In genomic region chr11:18780329-18780728, GRCh38 we compare ENCODE assay signal across 1 cellular context.
TF ChIP-seq lines count a peak whose summit lies in the region.

No MANE protein-coding gene starts in this region.

TF ChIP-seq in H1, 55 proteins besides CTCF, POLR2A, EP300 and RAD21:
- TF ChIP-seq TAF1 (IDR thresholded peaks at IDR 0.05; ENCODE audit: low read depth, low read length) (no peak), SUZ12 (IDR thresholded peaks at IDR 0.05; ENCODE audit: low read length) (no peak), KDM4A (IDR thresholded peaks at IDR 0.05; ENCODE audit: low read depth, low read length, severe bottlenecking) (no peak), GABPA (IDR thresholded peaks at IDR 0.05; ENCODE audit: borderline replicate concordance, insufficient read depth, low read length) (no peak), CREB1 (IDR thresholded peaks at IDR 0.05) (no peak), TEAD4 (IDR thresholded peaks at IDR 0.05; ENCODE audit: low read depth, low read length) (no peak), KDM1A (IDR thresholded peaks at IDR 0.05; ENCODE audit: borderline replicate concordance, low read length) (no peak), SIX5 (IDR thresholded peaks at IDR 0.05; ENCODE audit: low read depth, low read length) (no peak)
- TF ChIP-seq, protein P1, sequence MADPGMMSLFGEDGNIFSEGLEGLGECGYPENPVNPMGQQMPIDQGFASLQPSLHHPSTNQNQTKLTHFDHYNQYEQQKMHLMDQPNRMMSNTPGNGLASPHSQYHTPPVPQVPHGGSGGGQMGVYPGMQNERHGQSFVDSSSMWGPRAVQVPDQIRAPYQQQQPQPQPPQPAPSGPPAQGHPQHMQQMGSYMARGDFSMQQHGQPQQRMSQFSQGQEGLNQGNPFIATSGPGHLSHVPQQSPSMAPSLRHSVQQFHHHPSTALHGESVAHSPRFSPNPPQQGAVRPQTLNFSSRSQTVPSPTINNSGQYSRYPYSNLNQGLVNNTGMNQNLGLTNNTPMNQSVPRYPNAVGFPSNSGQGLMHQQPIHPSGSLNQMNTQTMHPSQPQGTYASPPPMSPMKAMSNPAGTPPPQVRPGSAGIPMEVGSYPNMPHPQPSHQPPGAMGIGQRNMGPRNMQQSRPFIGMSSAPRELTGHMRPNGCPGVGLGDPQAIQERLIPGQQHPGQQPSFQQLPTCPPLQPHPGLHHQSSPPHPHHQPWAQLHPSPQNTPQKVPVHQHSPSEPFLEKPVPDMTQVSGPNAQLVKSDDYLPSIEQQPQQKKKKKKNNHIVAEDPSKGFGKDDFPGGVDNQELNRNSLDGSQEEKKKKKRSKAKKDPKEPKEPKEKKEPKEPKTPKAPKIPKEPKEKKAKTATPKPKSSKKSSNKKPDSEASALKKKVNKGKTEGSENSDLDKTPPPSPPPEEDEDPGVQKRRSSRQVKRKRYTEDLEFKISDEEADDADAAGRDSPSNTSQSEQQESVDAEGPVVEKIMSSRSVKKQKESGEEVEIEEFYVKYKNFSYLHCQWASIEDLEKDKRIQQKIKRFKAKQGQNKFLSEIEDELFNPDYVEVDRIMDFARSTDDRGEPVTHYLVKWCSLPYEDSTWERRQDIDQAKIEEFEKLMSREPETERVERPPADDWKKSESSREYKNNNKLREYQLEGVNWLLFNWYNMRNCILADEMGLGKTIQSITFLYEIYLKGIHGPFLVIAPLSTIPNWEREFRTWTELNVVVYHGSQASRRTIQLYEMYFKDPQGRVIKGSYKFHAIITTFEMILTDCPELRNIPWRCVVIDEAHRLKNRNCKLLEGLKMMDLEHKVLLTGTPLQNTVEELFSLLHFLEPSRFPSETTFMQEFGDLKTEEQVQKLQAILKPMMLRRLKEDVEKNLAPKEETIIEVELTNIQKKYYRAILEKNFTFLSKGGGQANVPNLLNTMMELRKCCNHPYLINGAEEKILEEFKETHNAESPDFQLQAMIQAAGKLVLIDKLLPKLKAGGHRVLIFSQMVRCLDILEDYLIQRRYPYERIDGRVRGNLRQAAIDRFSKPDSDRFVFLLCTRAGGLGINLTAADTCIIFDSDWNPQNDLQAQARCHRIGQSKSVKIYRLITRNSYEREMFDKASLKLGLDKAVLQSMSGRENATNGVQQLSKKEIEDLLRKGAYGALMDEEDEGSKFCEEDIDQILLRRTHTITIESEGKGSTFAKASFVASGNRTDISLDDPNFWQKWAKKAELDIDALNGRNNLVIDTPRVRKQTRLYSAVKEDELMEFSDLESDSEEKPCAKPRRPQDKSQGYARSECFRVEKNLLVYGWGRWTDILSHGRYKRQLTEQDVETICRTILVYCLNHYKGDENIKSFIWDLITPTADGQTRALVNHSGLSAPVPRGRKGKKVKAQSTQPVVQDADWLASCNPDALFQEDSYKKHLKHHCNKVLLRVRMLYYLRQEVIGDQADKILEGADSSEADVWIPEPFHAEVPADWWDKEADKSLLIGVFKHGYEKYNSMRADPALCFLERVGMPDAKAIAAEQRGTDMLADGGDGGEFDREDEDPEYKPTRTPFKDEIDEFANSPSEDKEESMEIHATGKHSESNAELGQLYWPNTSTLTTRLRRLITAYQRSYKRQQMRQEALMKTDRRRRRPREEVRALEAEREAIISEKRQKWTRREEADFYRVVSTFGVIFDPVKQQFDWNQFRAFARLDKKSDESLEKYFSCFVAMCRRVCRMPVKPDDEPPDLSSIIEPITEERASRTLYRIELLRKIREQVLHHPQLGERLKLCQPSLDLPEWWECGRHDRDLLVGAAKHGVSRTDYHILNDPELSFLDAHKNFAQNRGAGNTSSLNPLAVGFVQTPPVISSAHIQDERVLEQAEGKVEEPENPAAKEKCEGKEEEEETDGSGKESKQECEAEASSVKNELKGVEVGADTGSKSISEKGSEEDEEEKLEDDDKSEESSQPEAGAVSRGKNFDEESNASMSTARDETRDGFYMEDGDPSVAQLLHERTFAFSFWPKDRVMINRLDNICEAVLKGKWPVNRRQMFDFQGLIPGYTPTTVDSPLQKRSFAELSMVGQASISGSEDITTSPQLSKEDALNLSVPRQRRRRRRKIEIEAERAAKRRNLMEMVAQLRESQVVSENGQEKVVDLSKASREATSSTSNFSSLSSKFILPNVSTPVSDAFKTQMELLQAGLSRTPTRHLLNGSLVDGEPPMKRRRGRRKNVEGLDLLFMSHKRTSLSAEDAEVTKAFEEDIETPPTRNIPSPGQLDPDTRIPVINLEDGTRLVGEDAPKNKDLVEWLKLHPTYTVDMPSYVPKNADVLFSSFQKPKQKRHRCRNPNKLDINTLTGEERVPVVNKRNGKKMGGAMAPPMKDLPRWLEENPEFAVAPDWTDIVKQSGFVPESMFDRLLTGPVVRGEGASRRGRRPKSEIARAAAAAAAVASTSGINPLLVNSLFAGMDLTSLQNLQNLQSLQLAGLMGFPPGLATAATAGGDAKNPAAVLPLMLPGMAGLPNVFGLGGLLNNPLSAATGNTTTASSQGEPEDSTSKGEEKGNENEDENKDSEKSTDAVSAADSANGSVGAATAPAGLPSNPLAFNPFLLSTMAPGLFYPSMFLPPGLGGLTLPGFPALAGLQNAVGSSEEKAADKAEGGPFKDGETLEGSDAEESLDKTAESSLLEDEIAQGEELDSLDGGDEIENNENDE (IDR thresholded peaks at IDR 0.05; ENCODE audit: insufficient replicate concordance, low read length) = no peak
TF ChIP-seq in H1: peak in this region for 0.
